In genomic region chr3:61871646-61872045, GRCh38 we compare ENCODE assay signal across 15 cellular contexts.
DNase-seq lines count a peak whose midpoint lies in the region; ATAC-seq and TF ChIP-seq lines count a peak whose summit lies in the region.
"Had no signal": no experiment of that assay in that cellular context is flagged by ENCODE, and none has a peak within 500 bp of the region (broad histone marks: within the 10 kb centered on the region; RNA-seq: fewer than 3 reads in every experiment).

No MANE protein-coding gene starts in this region.

- no peaks in the 10 kb centered on the region for H3K9me3 Mint-ChIP-seq in activated CD8-positive, alpha-beta T cell treated with anti-CD3 and anti-CD28 coated beads, Interleukin-2, amount 10 ng/mL, durations not matched to agents 7 days and 5 days (ENCODE audit: insufficient read depth)

- no peak overlapping the region for H3K4me3 Mint-ChIP-seq in activated CD8-positive, alpha-beta T cell treated with anti-CD3 and anti-CD28 coated beads, Interleukin-2, amount 10 ng/mL, durations not matched to agents 7 days and 5 days
- H3K4me3 Mint-ChIP-seq: CD4-positive, alpha-beta memory T cell had no signal

- no peaks in the 10 kb centered on the region for H3K27me3 ChIP-seq in HUES48 (ENCODE audit: control insufficient read depth, insufficient read depth, low read length)
- H3K27me3 ChIP-seq in ectodermal cell (ENCODE audit: control insufficient read depth, insufficient read depth, low read length, poor library complexity, severe bottlenecking), result no peaks in the 10 kb centered on the region
- H3K27me3 ChIP-seq in thoracic aorta (replicated peaks; ENCODE audit: insufficient read depth), result no peaks in the 10 kb centered on the region
- H3K27me3 ChIP-seq: BE2C had no signal

- ATAC-seq in thoracic aorta (ENCODE audit: insufficient number of reproducible peaks, low FRiP score, low read depth), result no peak
- ATAC-seq in activated CD8-positive, alpha-beta T cell treated with anti-CD3 and anti-CD28 coated beads, Interleukin-2, amount 10 ng/mL, durations not matched to agents 7 days and 5 days, result no peak
- ATAC-seq in HG03520 (IDR thresholded peaks at IDR 0.05; ENCODE audit: unreplicated experiment), result no peak
- ATAC-seq: PC-3 had no signal

- DNase-seq in thoracic aorta (ENCODE audit: low spot score), result no peak
- no peak for DNase-seq in EL
- no peak for DNase-seq in activated CD8-positive, alpha-beta T cell treated with anti-CD3 and anti-CD28 coated beads, Interleukin-2, amount 10 ng/mL, durations not matched to agents 7 days and 5 days
- DNase-seq: BE2C; CD4-positive, alpha-beta memory T cell; DND-41; KBM-7; NCI-H1048; NCI-H2107; PC-3; SK-N-SH had no signal

- H3K9me3 ChIP-seq in HUES48 (ENCODE audit: control insufficient read depth, insufficient read depth, low read length) (no peaks in the 10 kb centered on the region), ectodermal cell (ENCODE audit: control insufficient read depth, low read length) (no peaks in the 10 kb centered on the region), mesodermal cell (ENCODE audit: control insufficient read depth, low read length) (no peaks in the 10 kb centered on the region), thoracic aorta (no peaks in the 10 kb centered on the region)
- H3K9me3 ChIP-seq: BE2C, SK-N-SH had no signal

- 6 to 11% methylated on average over 2 of the region's 2 CpGs for WGBS in ectodermal cell, 2 experiments
- 36 to 40% methylated on average over 1 to 2 of the region's 2 CpGs for WGBS in mesodermal cell (ENCODE audit: insufficient coverage in 2 of 2), 2 experiments

- TF ChIP-seq CTCF in thoracic aorta (IDR thresholded peaks at IDR 0.05), result no peak

- no peaks in the 10 kb centered on the region for H3K36me3 ChIP-seq in HUES48 (ENCODE audit: control insufficient read depth, insufficient read depth, low read length)
- H3K36me3 ChIP-seq in ectodermal cell (ENCODE audit: control insufficient read depth, insufficient read depth, low read length), result no peaks in the 10 kb centered on the region
- H3K36me3 ChIP-seq in mesodermal cell (ENCODE audit: control insufficient read depth, insufficient read depth, low read length), result no peaks in the 10 kb centered on the region
- no peaks in the 10 kb centered on the region for H3K36me3 ChIP-seq in thoracic aorta
- H3K36me3 ChIP-seq: BE2C had no signal

- peak overlapping the region; percentile 21; the same call in 1 of the 2 replicates for H3K4me3 ChIP-seq in HUES48 (ENCODE audit: low read depth, low read length)
- no peak overlapping the region for H3K4me3 ChIP-seq in ectodermal cell (ENCODE audit: insufficient read depth, low read depth, low read length)
- no peak overlapping the region for H3K4me3 ChIP-seq in mesodermal cell (ENCODE audit: extremely low read depth, insufficient read depth, low read length, poor library complexity, severe bottlenecking)
- no peak overlapping the region for H3K4me3 ChIP-seq in thoracic aorta

- H3K36me3 Mint-ChIP-seq in activated CD8-positive, alpha-beta T cell treated with anti-CD3 and anti-CD28 coated beads, Interleukin-2, amount 10 ng/mL, durations not matched to agents 7 days and 5 days (ENCODE audit: low read depth), result no peaks in the 10 kb centered on the region
- H3K36me3 Mint-ChIP-seq: CD4-positive, alpha-beta memory T cell had no signal

- POLR2A ChIA-PET in activated CD8-positive, alpha-beta T cell treated with anti-CD3 and anti-CD28 coated beads, Interleukin-2, amount 10 ng/mL, durations not matched to agents 7 days and 5 days (lab: Charles Lee), result no interaction called here

- H3K9ac ChIP-seq in HUES48 (ENCODE audit: low read depth, low read length), result peak overlapping the region; percentile 59
- H3K9ac ChIP-seq: SK-N-SH had no signal

- H3K27ac ChIP-seq in HUES48 (ENCODE audit: low read depth, low read length), result peak overlapping the region; percentile 89
- peak overlapping the region; percentile 52 for H3K27ac ChIP-seq in ectodermal cell (ENCODE audit: insufficient read depth, low read depth, low read length, poor library complexity, severe bottlenecking)
- H3K27ac ChIP-seq in mesodermal cell (ENCODE audit: low read depth, low read length, severe bottlenecking), result peak overlapping the region; percentile 23
- H3K27ac ChIP-seq in thoracic aorta, result peak overlapping the region; percentile 35 to 39

- no peak overlapping the region for H3K27ac Mint-ChIP-seq in activated CD8-positive, alpha-beta T cell treated with anti-CD3 and anti-CD28 coated beads, Interleukin-2, amount 10 ng/mL, durations not matched to agents 7 days and 5 days
- H3K27ac Mint-ChIP-seq: CD4-positive, alpha-beta memory T cell had no signal

- H3K27me3 Mint-ChIP-seq in activated CD8-positive, alpha-beta T cell treated with anti-CD3 and anti-CD28 coated beads, Interleukin-2, amount 10 ng/mL, durations not matched to agents 7 days and 5 days (ENCODE audit: low read depth), result peaks cover 1% of the 10 kb centered on the region

- CTCF ChIA-PET in activated CD8-positive, alpha-beta T cell treated with anti-CD3 and anti-CD28 coated beads, Interleukin-2, amount 10 ng/mL, durations not matched to agents 7 days and 5 days (lab: Charles Lee), result no interaction called here

- no peaks in the 10 kb centered on the region for H3K4me1 Mint-ChIP-seq in activated CD8-positive, alpha-beta T cell treated with anti-CD3 and anti-CD28 coated beads, Interleukin-2, amount 10 ng/mL, durations not matched to agents 7 days and 5 days (ENCODE audit: low read depth)
- H3K4me1 Mint-ChIP-seq: CD4-positive, alpha-beta memory T cell had no signal

- H3K4me1 ChIP-seq in HUES48 (ENCODE audit: control insufficient read depth, insufficient read depth, low read length) (peaks cover 85% of the 10 kb centered on the region), ectodermal cell (ENCODE audit: control insufficient read depth, insufficient read depth, low read length) (peaks cover 34% of the 10 kb centered on the region), mesodermal cell (ENCODE audit: control insufficient read depth, insufficient read depth, low read length, poor library complexity, severe bottlenecking) (peaks cover 43% of the 10 kb centered on the region), thoracic aorta (ENCODE audit: control insufficient read depth in 1 of 2, low read depth in 2 of 2) (peaks cover 34 to 52% of the 10 kb centered on the region in 2 donors)
- H3K4me1 ChIP-seq: BE2C had no signal

Comparison
In these comparisons a context has a peak if more than half of its experiments do, and no peak if none do; other contexts are left out.
1. H3K27ac ChIP-seq: peak in every context shown above with its lines; median percentile 89 in HUES48; 52 in ectodermal cell; 37 in thoracic aorta; 23 in mesodermal cell.